Comparison of ENCODE assay signal across 17 cellular contexts in the genomic region with DNA sequence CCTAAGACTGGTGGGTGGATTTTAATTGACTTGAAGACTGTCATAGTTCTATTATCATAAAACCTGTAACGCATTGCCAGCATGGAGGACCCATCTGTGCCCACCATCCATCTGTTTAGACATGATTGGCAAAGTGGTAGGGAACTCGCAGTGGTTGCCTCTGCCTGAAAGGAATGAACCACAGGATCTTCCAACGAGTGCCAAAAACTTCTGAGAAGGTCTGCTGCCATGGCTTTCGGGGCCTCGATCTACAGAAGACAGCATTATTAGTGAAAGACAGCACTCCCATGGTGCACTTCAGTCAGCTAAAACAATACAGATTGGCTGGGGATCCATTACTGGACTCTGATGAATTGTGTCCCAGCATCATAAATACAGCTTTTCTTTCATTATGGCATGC.
"Had no signal": no experiment of that assay in that cellular context is flagged by ENCODE, and none has a peak within 500 bp of the region (broad histone marks: within the 10 kb centered on the region; RNA-seq: fewer than 3 reads in every experiment).

No MANE protein-coding gene starts in this region.

- ATAC-seq: gastrocnemius medialis; heart right ventricle; naive thymus-derived CD4-positive, alpha-beta T cell; psoas muscle; right lobe of liver; stimulated activated effector memory CD8-positive, alpha-beta T cell treated with anti-CD3 and anti-CD28 coated beads, Interleukin-12 subunit alpha, Interleukin-12 subunit beta, amount 100 ng/mL, for 72 hours; stimulated activated naive CD8-positive, alpha-beta T cell treated with anti-CD3 and anti-CD28 coated beads, Interleukin-15, Interleukin-2, amounts not matched to agents 100 U/mL and 50 U/mL, for 24 hours had no signal

- H3K27ac Mint-ChIP-seq: naive thymus-derived CD4-positive, alpha-beta T cell; stimulated activated effector memory CD8-positive, alpha-beta T cell treated with anti-CD3 and anti-CD28 coated beads, Interleukin-12 subunit alpha, Interleukin-12 subunit beta, amount 100 ng/mL, for 72 hours had no signal

- DNase-seq: effector CD8-positive, alpha-beta T cell; gastrocnemius medialis; heart right ventricle; hypothalamus; kidney glomerular epithelial cell; mesendoderm; naive thymus-derived CD4-positive, alpha-beta T cell; psoas muscle; retina; right lobe of liver; stimulated activated CD4-positive, alpha-beta T cell treated with anti-CD3 and anti-CD28 coated beads, Interleukin-4, amount 100 ng/mL, for 1 hour; stimulated activated CD8-positive, alpha-beta memory T cell treated with anti-CD3 and anti-CD28 coated beads, Interleukin-4, amount 100 ng/mL, for 48 hours; stimulated activated naive CD8-positive, alpha-beta T cell treated with anti-CD3 and anti-CD28 coated beads, Interleukin-15, Interleukin-2, amounts not matched to agents 100 U/mL and 50 U/mL, for 24 hours; tibial artery; upper lobe of left lung; uterus had no signal

- H3K36me3 Mint-ChIP-seq: stimulated activated effector memory CD8-positive, alpha-beta T cell treated with anti-CD3 and anti-CD28 coated beads, Interleukin-12 subunit alpha, Interleukin-12 subunit beta, amount 100 ng/mL, for 72 hours had no signal

- H3K9me3 Mint-ChIP-seq: naive thymus-derived CD4-positive, alpha-beta T cell; stimulated activated effector memory CD8-positive, alpha-beta T cell treated with anti-CD3 and anti-CD28 coated beads, Interleukin-12 subunit alpha, Interleukin-12 subunit beta, amount 100 ng/mL, for 72 hours had no signal

- H3K4me3 Mint-ChIP-seq: naive thymus-derived CD4-positive, alpha-beta T cell; stimulated activated effector memory CD8-positive, alpha-beta T cell treated with anti-CD3 and anti-CD28 coated beads, Interleukin-12 subunit alpha, Interleukin-12 subunit beta, amount 100 ng/mL, for 72 hours had no signal

- H3K4me1 Mint-ChIP-seq: stimulated activated effector memory CD8-positive, alpha-beta T cell treated with anti-CD3 and anti-CD28 coated beads, Interleukin-12 subunit alpha, Interleukin-12 subunit beta, amount 100 ng/mL, for 72 hours had no signal

- H3K27me3 Mint-ChIP-seq: naive thymus-derived CD4-positive, alpha-beta T cell had no signal
